20 cellular contexts compared by ENCODE assay signal in the genomic region with DNA sequence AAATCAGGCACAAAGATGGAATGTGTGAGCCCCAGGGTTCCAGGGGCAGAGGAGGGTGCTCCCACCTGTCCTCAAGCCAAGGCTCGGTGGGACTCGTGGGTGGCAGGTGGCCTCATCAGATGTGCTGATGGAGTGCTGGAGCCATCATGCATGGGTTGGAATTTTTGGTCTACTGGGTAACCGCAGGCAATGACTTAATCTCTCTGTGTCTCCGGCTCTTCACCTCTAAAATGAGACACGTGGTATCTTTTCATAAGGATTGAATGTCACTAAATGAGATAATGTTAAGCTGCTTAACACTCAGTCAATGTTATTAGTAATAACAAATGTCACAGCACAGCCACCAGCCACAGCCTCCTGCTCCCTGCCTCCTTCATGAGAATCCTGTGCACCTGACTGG.
"Had no signal": no experiment of that assay in that cellular context is flagged by ENCODE, and none has a peak within 500 bp of the region (broad histone marks: within the 10 kb centered on the region; RNA-seq: fewer than 3 reads in every experiment).

No MANE protein-coding gene starts in this region.

- ATAC-seq: gastrocnemius medialis, left ventricle myocardium superior, lower lobe of right lung, natural killer cell, pancreas, right lobe of liver had no signal

- H3K4me1 ChIP-seq: gastrocnemius medialis, lower lobe of right lung, pancreas, right lobe of liver, stomach, thyroid gland had no signal

- H3K4me3 ChIP-seq: gastrocnemius medialis, lower lobe of right lung, pancreas, right lobe of liver, stomach, thyroid gland had no signal

- H3K9me3 ChIP-seq: gastrocnemius medialis, lower lobe of right lung, neutrophil, pancreas, right lobe of liver, stomach, thyroid gland had no signal

- H3K36me3 ChIP-seq: gastrocnemius medialis, lower lobe of right lung, neutrophil, pancreas, right lobe of liver, stomach, thyroid gland had no signal

- FAIRE-seq: colon, keratinocyte, pancreas, small intestine had no signal

- H3K27ac ChIP-seq: epithelial cell of prostate, gastrocnemius medialis, lower lobe of right lung, neutrophil, pancreas, right lobe of liver, stomach, thyroid gland had no signal

- H3K27me3 ChIP-seq: gastrocnemius medialis, neutrophil, pancreas, right lobe of liver, thyroid gland had no signal

- DNase-seq: effector CD8-positive, alpha-beta T cell; endodermal cell; foreskin fibroblast; gastrocnemius medialis; head of caudate nucleus; left ventricle myocardium superior; lower lobe of right lung; natural killer cell; pancreas; right lobe of liver; small intestine; stimulated activated CD4-positive, alpha-beta T cell treated with anti-CD3 and anti-CD28 coated beads, Interleukin-15, amount 100 ng/mL, for 24 hours; stimulated activated CD4-positive, alpha-beta T cell treated with anti-CD3 and anti-CD28 coated beads, Interleukin-2, amount 100 ng/mL, for 48 hours; stimulated activated naive CD4-positive, alpha-beta T cell; stomach; thyroid gland had no signal
